ENCODE assay signal across 1 cellular context in the genomic region with DNA sequence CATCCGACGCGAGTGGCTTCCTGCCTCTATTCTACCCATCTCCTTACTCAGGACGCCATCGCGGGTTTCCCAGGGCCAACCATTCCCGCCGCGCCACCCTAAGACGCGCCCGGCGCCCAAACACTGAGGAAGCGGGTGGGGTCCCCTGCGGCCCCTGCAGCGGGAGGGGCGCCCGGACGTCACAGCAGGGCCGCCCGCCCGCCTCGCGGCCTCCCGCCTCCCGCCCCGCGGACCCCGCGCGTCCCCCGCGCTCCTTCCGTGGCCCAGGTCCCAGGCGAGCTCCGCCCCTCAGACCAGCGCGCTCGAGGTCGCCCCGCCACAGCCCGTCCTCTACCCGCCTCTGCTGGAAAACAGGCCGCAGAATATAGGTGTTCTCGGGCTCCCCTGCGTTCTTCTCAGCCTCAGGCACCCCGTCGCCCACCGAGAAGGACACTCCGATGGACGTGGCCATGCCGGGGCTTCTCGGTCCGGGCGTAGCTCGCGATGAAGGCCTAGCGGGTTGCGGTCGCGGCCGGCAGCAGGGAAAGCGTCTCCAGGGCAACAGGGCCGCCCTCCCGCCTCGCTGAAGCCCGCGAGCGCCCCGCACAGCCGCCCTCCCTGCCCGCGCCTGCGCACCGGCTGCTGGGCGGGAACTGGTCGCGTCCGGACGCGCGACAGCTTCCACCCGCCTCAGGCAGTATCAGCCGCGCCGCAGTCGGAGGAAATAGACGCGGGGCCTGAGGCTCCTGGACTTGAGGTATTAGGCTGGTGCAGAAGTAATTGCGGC.
A peak's percentile ranks its signal among the peaks of the same experiment; 100 is the strongest.
TF ChIP-seq lines count a peak whose summit lies in the region.

Gene DYNLT2B, minus strand, starts transcription at position 539 of the 766 bp plus-strand sequence. Its CDS starts 88 bp downstream, at position 451.

TF ChIP-seq in A549, 52 proteins besides CTCF, POLR2A, EP300 and RAD21 (continued from another document):
- TF ChIP-seq, protein P1, sequence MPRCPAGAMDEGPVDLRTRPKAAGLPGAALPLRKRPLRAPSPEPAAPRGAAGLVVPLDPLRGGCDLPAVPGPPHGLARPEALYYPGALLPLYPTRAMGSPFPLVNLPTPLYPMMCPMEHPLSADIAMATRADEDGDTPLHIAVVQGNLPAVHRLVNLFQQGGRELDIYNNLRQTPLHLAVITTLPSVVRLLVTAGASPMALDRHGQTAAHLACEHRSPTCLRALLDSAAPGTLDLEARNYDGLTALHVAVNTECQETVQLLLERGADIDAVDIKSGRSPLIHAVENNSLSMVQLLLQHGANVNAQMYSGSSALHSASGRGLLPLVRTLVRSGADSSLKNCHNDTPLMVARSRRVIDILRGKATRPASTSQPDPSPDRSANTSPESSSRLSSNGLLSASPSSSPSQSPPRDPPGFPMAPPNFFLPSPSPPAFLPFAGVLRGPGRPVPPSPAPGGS (IDR thresholded peaks at IDR 0.05) = peak; percentile 36; the same call in 1 of the 3 replicates
- no peak for TF ChIP-seq CEBPB (IDR thresholded peaks at IDR 0.05)
- no peak for TF ChIP-seq TFCP2L1 (CRISPR knock-in tag; IDR thresholded peaks at IDR 0.05)
- no peak for TF ChIP-seq HEYL (CRISPR knock-in tag; IDR thresholded peaks at IDR 0.05)
- TF ChIP-seq HDAC2 (IDR thresholded peaks at IDR 0.05) = no peak
- TF ChIP-seq REST (IDR thresholded peaks at IDR 0.05) = no peak
